ENCODE assay signal across 16 cellular contexts in genomic region chr3:153463895-153464294, GRCh38.
DNase-seq lines count a peak whose midpoint lies in the region; ATAC-seq and TF ChIP-seq lines count a peak whose summit lies in the region.
"Had no signal": no experiment of that assay in that cellular context is flagged by ENCODE, and none has a peak within 500 bp of the region (broad histone marks: within the 10 kb centered on the region; RNA-seq: fewer than 3 reads in every experiment).

No MANE protein-coding gene starts in this region.

- H3K4me3 ChIP-seq in spleen (no peak overlapping the region), testis (no peak overlapping the region)
- no peak overlapping the region for H3K4me3 ChIP-seq in CD4-positive, alpha-beta memory T cell (ENCODE audit: low read length in 2 of 2)
- H3K4me3 ChIP-seq: neural progenitor cell, PC-9 had no signal

- intact Hi-C loops in spleen (cut with DNase I; ENCODE audit: low total_unique reads) (no loop called here), testis (cut with DNase I; ENCODE audit: low total_unique reads) (no loop called here)
- intact Hi-C loops in CD4-positive, alpha-beta memory T cell (cut with micrococcal nuclease) = no loop called here

- no peak for TF ChIP-seq CTCF in spleen (IDR thresholded peaks at IDR 0.05 in 8 of 11, conservative IDR thresholded peaks at IDR 0.05 in 3 of 11)
- no peak for TF ChIP-seq CTCF in testis (IDR thresholded peaks at IDR 0.05)

- peaks cover 0 to 3% (median 0%) of the 10 kb centered on the region in 7 donors for H3K9me3 Mint-ChIP-seq in naive B cell
- peaks cover 0 to 2% (median 0%) of the 10 kb centered on the region in 8 donors for H3K9me3 Mint-ChIP-seq in CD4-positive, alpha-beta memory T cell
- H3K9me3 Mint-ChIP-seq: activated T-helper 1 cell treated with anti-CD3 and anti-CD28 coated beads, Interleukin-12 subunit alpha, Interleukin-12 subunit beta, Interleukin-2, Interleukin-4 antibody, amounts not matched to agents 30 ng/mL and 10 ng/mL and 1 ng/mL, durations not matched to agents 14 hours and 24 hours and 36 hours; neural progenitor cell had no signal

- H3K36me3 ChIP-seq in spleen (no peaks in the 10 kb centered on the region), testis (ENCODE audit: low read depth, missing control alignments) (no peaks in the 10 kb centered on the region)
- no peaks in the 10 kb centered on the region for H3K36me3 ChIP-seq in CD4-positive, alpha-beta memory T cell (ENCODE audit: insufficient read depth, low read length)
- H3K36me3 ChIP-seq: neural progenitor cell had no signal

- no peaks in the 10 kb centered on the region for H3K27me3 Mint-ChIP-seq in naive B cell
- no peaks in the 10 kb centered on the region for H3K27me3 Mint-ChIP-seq in CD4-positive, alpha-beta memory T cell

- H3K27me3 ChIP-seq in spleen (replicated peaks in 1 of 7) = no peaks in the 10 kb centered on the region
- no peaks in the 10 kb centered on the region for H3K27me3 ChIP-seq in CD4-positive, alpha-beta memory T cell (ENCODE audit: insufficient read depth, low read length)
- no peaks in the 10 kb centered on the region for H3K27me3 ChIP-seq in testis
- H3K27me3 ChIP-seq: neural progenitor cell had no signal

- peaks cover 0 to 9% (median 0%) of the 10 kb centered on the region in 3 donors for H3K4me1 Mint-ChIP-seq in naive B cell
- H3K4me1 Mint-ChIP-seq in CD4-positive, alpha-beta memory T cell = peaks cover 27 to 49% (median 37%) of the 10 kb centered on the region in 4 donors
- H3K4me1 Mint-ChIP-seq: neural progenitor cell had no signal

- CTCF ChIA-PET in CD4-positive, alpha-beta memory T cell (lab: Charles Lee; ENCODE audit: partially characterized antibody) = no interaction called here

- no peak for DNase-seq in naive B cell
- no peak for DNase-seq in spleen
- DNase-seq in CD4-positive, alpha-beta memory T cell = no peak
- no peak for DNase-seq in testis
- DNase-seq: central memory CD4-positive, alpha-beta T cell; kidney; NCI-H1436 treated with DMSO at 0.1 percent for 48 hours; PC-9; stimulated activated naive CD4-positive, alpha-beta T cell treated with Interleukin-2 at 50 U/mL for 16 hours had no signal

- ATAC-seq in GM19035 (IDR thresholded peaks at IDR 0.05; ENCODE audit: unreplicated experiment) (peak; percentile 73), HG02571 (IDR thresholded peaks at IDR 0.05; ENCODE audit: unreplicated experiment) (peak; percentile 78), HG03457 (IDR thresholded peaks at IDR 0.05; ENCODE audit: unreplicated experiment) (peak; percentile 64), naive B cell (ENCODE audit: low read depth in 2 of 2) (peak; percentile 58 to 62), HG03196 (IDR thresholded peaks at IDR 0.05; ENCODE audit: unreplicated experiment) (no peak)

- H3K4me1 ChIP-seq in spleen (peaks cover 0 to 3% (median 0%) of the 10 kb centered on the region in 6 donors), testis (no peaks in the 10 kb centered on the region)
- H3K4me1 ChIP-seq in CD4-positive, alpha-beta memory T cell (ENCODE audit: insufficient read depth, low read length) = peaks cover 19% of the 10 kb centered on the region
- H3K4me1 ChIP-seq: neural progenitor cell had no signal

- H3K9me3 ChIP-seq in spleen (no peaks in the 10 kb centered on the region), testis (no peaks in the 10 kb centered on the region)
- H3K9me3 ChIP-seq in CD4-positive, alpha-beta memory T cell (ENCODE audit: control insufficient read depth in 1 of 2, low read length in 2 of 2) = no peaks in the 10 kb centered on the region

- no peak for TF ChIP-seq POLR2A in spleen (IDR thresholded peaks at IDR 0.05)
- no peak for TF ChIP-seq POLR2A in testis (IDR thresholded peaks at IDR 0.05)

- H3K4me3 Mint-ChIP-seq in naive B cell = no peak overlapping the region
- no peak overlapping the region for H3K4me3 Mint-ChIP-seq in CD4-positive, alpha-beta memory T cell
- H3K4me3 Mint-ChIP-seq: activated T-helper 1 cell treated with anti-CD3 and anti-CD28 coated beads, Interleukin-12 subunit alpha, Interleukin-12 subunit beta, Interleukin-2, Interleukin-4 antibody, amounts not matched to agents 30 ng/mL and 10 ng/mL and 1 ng/mL, durations not matched to agents 14 hours and 24 hours and 36 hours; neural progenitor cell had no signal

- no peak overlapping the region for H3K27ac Mint-ChIP-seq in naive B cell
- peak overlapping the region in 1 of 7 donors; percentile 65 for H3K27ac Mint-ChIP-seq in CD4-positive, alpha-beta memory T cell
- H3K27ac Mint-ChIP-seq: activated T-helper 1 cell treated with anti-CD3 and anti-CD28 coated beads, Interleukin-12 subunit alpha, Interleukin-12 subunit beta, Interleukin-2, Interleukin-4 antibody, amounts not matched to agents 30 ng/mL and 10 ng/mL and 1 ng/mL, durations not matched to agents 14 hours and 24 hours and 36 hours; neural progenitor cell had no signal

- H3K27ac ChIP-seq in spleen (no peak overlapping the region), testis (no peak overlapping the region)
- no peak overlapping the region for H3K27ac ChIP-seq in CD4-positive, alpha-beta memory T cell (ENCODE audit: low read depth, low read length)
- H3K27ac ChIP-seq: neural progenitor cell, PC-9, VCaP had no signal

- no peaks in the 10 kb centered on the region for H3K36me3 Mint-ChIP-seq in naive B cell
- no peaks in the 10 kb centered on the region for H3K36me3 Mint-ChIP-seq in CD4-positive, alpha-beta memory T cell
- H3K36me3 Mint-ChIP-seq: neural progenitor cell had no signal

- POLR2A ChIA-PET in CD4-positive, alpha-beta memory T cell (lab: Charles Lee; ENCODE audit: partially characterized antibody) = interaction anchor here (0.6 kb wide), 1 partner anchor 162 kb away, joined by 6 read pairs; no protein-coding TSS in a partner anchor

- 69 to 80% (median 77%) methylated on average over 3 of the region's 3 CpGs for WGBS in spleen, 5 donors
- 76 to 84% methylated on average over 3 of the region's 3 CpGs for WGBS in testis, 2 donors
